8 cellular contexts compared by ENCODE assay signal in genomic region chr6:141464490-141464889, GRCh38.
DNase-seq lines count a peak whose midpoint lies in the region; ATAC-seq and TF ChIP-seq lines count a peak whose summit lies in the region.

No MANE protein-coding gene starts in this region.

- H3K4me1 ChIP-seq in smooth muscle cell (ENCODE audit: low read depth), result peaks cover 10% of the 10 kb centered on the region

- H3K9ac ChIP-seq in smooth muscle cell (ENCODE audit: low read depth), result no peak overlapping the region

- no peaks in the 10 kb centered on the region for H4K20me1 ChIP-seq in smooth muscle cell (ENCODE audit: low read depth)

- H2AFZ ChIP-seq in smooth muscle cell (ENCODE audit: low read depth), result no peak overlapping the region

- H3K9me3 ChIP-seq in smooth muscle cell (replicated peaks; ENCODE audit: low read depth), result no peaks in the 10 kb centered on the region

- ATAC-seq in GM18508 (IDR thresholded peaks at IDR 0.05; ENCODE audit: insufficient read depth, unreplicated experiment) (peak; percentile 41), HG02759 (IDR thresholded peaks at IDR 0.05; ENCODE audit: unreplicated experiment) (peak; percentile 84)

- TF ChIP-seq CTCF in smooth muscle cell (IDR thresholded peaks at IDR 0.05; ENCODE audit: borderline replicate concordance, insufficient read depth, poor library complexity, severe bottlenecking), result no peak

- H3K4me2 ChIP-seq in smooth muscle cell, result no peak overlapping the region

- no peaks in the 10 kb centered on the region for H3K27me3 ChIP-seq in smooth muscle cell (ENCODE audit: low read depth)

- DNase-seq in NCI-H1930 (lab: John Stamatoyannopoulos, UW) (peak; percentile 34 to 74), dedifferentiated amniotic fluid mesenchymal stem cell (ENCODE audit: extremely low spot score) (peak; percentile 48), smooth muscle cell (lab: John Stamatoyannopoulos, UW; ENCODE audit: unreplicated experiment) (no peak), iPS-NIHi11 (ENCODE audit: low spot score) (no peak), middle frontal gyrus (ENCODE audit: extremely low spot score, low spot score) (no peak)
- DNase-seq in activated CD4-positive, alpha-beta T cell treated with anti-CD3 and anti-CD28 coated beads, Interleukin-2, amount 50 U/mL, for 4 hours, result no peak

- H3K79me2 ChIP-seq in smooth muscle cell (ENCODE audit: low read depth), result no peaks in the 10 kb centered on the region

- WGBS in smooth muscle cell (ENCODE audit: low lambda C conversion rate), result 74% methylated on average over 2 of the region's 2 CpGs

- peak overlapping the region; percentile 70 for H3K27ac ChIP-seq in smooth muscle cell (ENCODE audit: low read depth)

- peaks cover 5% of the 10 kb centered on the region for H3F3A ChIP-seq in smooth muscle cell (ENCODE audit: low read depth)

- H3K36me3 ChIP-seq in smooth muscle cell (ENCODE audit: low read depth), result no peaks in the 10 kb centered on the region

- H3K4me3 ChIP-seq in smooth muscle cell, result no peak overlapping the region

Comparison
In these comparisons a context has a peak if more than half of its experiments do, and no peak if none do; other contexts are left out.
1. DNase-seq: peak in NCI-H1930 (2 of 2) and dedifferentiated amniotic fluid mesenchymal stem cell (single experiment); none in smooth muscle cell (single experiment), activated CD4-positive, alpha-beta T cell treated with anti-CD3 and anti-CD28 coated beads, Interleukin-2, amount 50 U/mL, for 4 hours (0 of 2), iPS-NIHi11 (single experiment) and middle frontal gyrus (single experiment).